In genomic region chr11:108871867-108872266, GRCh38 we compare ENCODE assay signal across 12 cellular contexts.
A peak's percentile ranks its signal among the peaks of the same experiment; 100 is the strongest.
DNase-seq lines count a peak whose midpoint lies in the region; ATAC-seq and TF ChIP-seq lines count a peak whose summit lies in the region.
"Had no signal": no experiment of that assay in that cellular context is flagged by ENCODE, and none has a peak within 500 bp of the region (broad histone marks: within the 10 kb centered on the region; RNA-seq: fewer than 3 reads in every experiment).

No MANE protein-coding gene starts in this region.

- TF ChIP-seq CTCF in GM23338 (conservative IDR thresholded peaks at IDR 0.05; ENCODE audit: low read depth in 2 of 2) (no peak), epithelial cell of esophagus (IDR thresholded peaks at IDR 0.05; ENCODE audit: insufficient read depth, low read depth, low read length, missing control alignments) (no peak), osteocyte (IDR thresholded peaks at IDR 0.05) (no peak)

- peaks cover 2% of the 10 kb centered on the region for H3K27me3 Mint-ChIP-seq in GM23338 (ENCODE audit: insufficient read depth, low read depth, poor library complexity)
- H3K27me3 Mint-ChIP-seq in osteocyte (ENCODE audit: unreplicated experiment) = no peaks in the 10 kb centered on the region

- no peaks in the 10 kb centered on the region for H3K36me3 Mint-ChIP-seq in GM23338 (ENCODE audit: low read depth)
- H3K36me3 Mint-ChIP-seq in osteocyte (ENCODE audit: unreplicated experiment) = no peaks in the 10 kb centered on the region

- no peaks in the 10 kb centered on the region for H3K27me3 ChIP-seq in GM23338 (ENCODE audit: insufficient read depth)
- H3K27me3 ChIP-seq in SJSA1 (replicated peaks) = no peaks in the 10 kb centered on the region
- H3K27me3 ChIP-seq: BLaER1 treated with 17β-estradiol and CSF1 and Interleukin-3, amounts not matched to agents 10 nM and 100 nM had no signal

- no peak for ATAC-seq in GM23338
- ATAC-seq in GM21367 (IDR thresholded peaks at IDR 0.05; ENCODE audit: unreplicated experiment) = no peak

- H3K4me2 ChIP-seq in GM23338 = no peak overlapping the region
- H3K4me2 ChIP-seq: BLaER1 treated with 17β-estradiol and CSF1 and Interleukin-3, amounts not matched to agents 10 nM and 100 nM had no signal

- no peaks in the 10 kb centered on the region for H4K20me1 ChIP-seq in GM23338 (replicated peaks; ENCODE audit: insufficient read depth)

- H3K4me3 Mint-ChIP-seq in GM23338 = no peak overlapping the region
- H3K4me3 Mint-ChIP-seq in osteocyte (ENCODE audit: unreplicated experiment) = no peak overlapping the region

- no peak overlapping the region for H2AFZ ChIP-seq in GM23338

- DNase-seq in GM23338 (ENCODE audit: low spot score) (no peak), SJSA1 (ENCODE audit: low read depth in 1 of 2, low spot score in 2 of 2) (no peak), epithelial cell of esophagus (ENCODE audit: low read depth) (peak; percentile 9), osteocyte (ENCODE audit: extremely low spot score, unreplicated experiment) (no peak), NCI-H1694 treated with DMSO at 0.1 percent for 48 hours (lab: John Stamatoyannopoulos, UW) (no peak)
- DNase-seq in activated CD4-positive, alpha-beta T cell treated with anti-CD3 and anti-CD28 coated beads for 48 hours = no peak
- DNase-seq: DMS153, KBM-7, NCI-H1694, Right ventricle myocardium superior had no signal

- no peaks in the 10 kb centered on the region for H3K9me3 ChIP-seq in SJSA1 (replicated peaks)
- H3K9me3 ChIP-seq: BLaER1 treated with 17β-estradiol and CSF1 and Interleukin-3, amounts not matched to agents 10 nM and 100 nM had no signal

- no peaks in the 10 kb centered on the region for H3F3A ChIP-seq in GM23338 (replicated peaks; ENCODE audit: low read depth)

- H3K9me3 Mint-ChIP-seq in GM23338 (no peaks in the 10 kb centered on the region), osteocyte (ENCODE audit: unreplicated experiment) (no peaks in the 10 kb centered on the region)

- no peaks in the 10 kb centered on the region for H3K36me3 ChIP-seq in GM23338 (ENCODE audit: insufficient read depth)
- H3K36me3 ChIP-seq in SJSA1 = no peaks in the 10 kb centered on the region
- H3K36me3 ChIP-seq: BLaER1 treated with 17β-estradiol and CSF1 and Interleukin-3, amounts not matched to agents 10 nM and 100 nM had no signal

- no peak overlapping the region for H3K27ac ChIP-seq in GM23338 (ENCODE audit: low read depth)
- peak overlapping the region; percentile 86 for H3K27ac ChIP-seq in SJSA1
- H3K27ac ChIP-seq: BLaER1 treated with 17β-estradiol and CSF1 and Interleukin-3, amounts not matched to agents 10 nM and 100 nM had no signal

- H3K27ac Mint-ChIP-seq in GM23338 = peak overlapping the region; percentile 77; the same call in 1 of the 2 replicates
- H3K27ac Mint-ChIP-seq in osteocyte (ENCODE audit: unreplicated experiment) = peak overlapping the region; percentile 98

- H3K4me1 Mint-ChIP-seq in GM23338 = peaks cover 53% of the 10 kb centered on the region
- peaks cover 71% of the 10 kb centered on the region for H3K4me1 Mint-ChIP-seq in osteocyte (ENCODE audit: unreplicated experiment)

- H3K4me3 ChIP-seq in GM23338 (no peak overlapping the region), SJSA1 (no peak overlapping the region), epithelial cell of esophagus (ENCODE audit: low read length) (no peak overlapping the region)
- H3K4me3 ChIP-seq: BLaER1 treated with 17β-estradiol and CSF1 and Interleukin-3, amounts not matched to agents 10 nM and 100 nM had no signal

- H3K79me2 ChIP-seq in GM23338 (replicated peaks; ENCODE audit: insufficient read depth) = no peaks in the 10 kb centered on the region

- H3K4me1 ChIP-seq in GM23338 (ENCODE audit: insufficient read depth) = peaks cover 41% of the 10 kb centered on the region
- peaks cover 54% of the 10 kb centered on the region for H3K4me1 ChIP-seq in SJSA1 (replicated peaks)

- H3K9me2 ChIP-seq in GM23338 (ENCODE audit: insufficient read depth) = no peaks in the 10 kb centered on the region

TF ChIP-seq in GM23338, 12 proteins besides CTCF, POLR2A, EP300 and RAD21 (continues in another document):
- TF ChIP-seq JUNB (IDR thresholded peaks at IDR 0.05; ENCODE audit: unreplicated experiment) (no peak), NANOG (IDR thresholded peaks at IDR 0.05; ENCODE audit: borderline replicate concordance) (no peak), ZNF462 (CRISPR knock-in tag; IDR thresholded peaks at IDR 0.05) (no peak), POLR2AphosphoS5 (IDR thresholded peaks at IDR 0.05; ENCODE audit: low read depth) (no peak), STAT1 (IDR thresholded peaks at IDR 0.05; ENCODE audit: unreplicated experiment) (no peak), REST (IDR thresholded peaks at IDR 0.05; ENCODE audit: unreplicated experiment) (no peak)
